In the genomic region with DNA sequence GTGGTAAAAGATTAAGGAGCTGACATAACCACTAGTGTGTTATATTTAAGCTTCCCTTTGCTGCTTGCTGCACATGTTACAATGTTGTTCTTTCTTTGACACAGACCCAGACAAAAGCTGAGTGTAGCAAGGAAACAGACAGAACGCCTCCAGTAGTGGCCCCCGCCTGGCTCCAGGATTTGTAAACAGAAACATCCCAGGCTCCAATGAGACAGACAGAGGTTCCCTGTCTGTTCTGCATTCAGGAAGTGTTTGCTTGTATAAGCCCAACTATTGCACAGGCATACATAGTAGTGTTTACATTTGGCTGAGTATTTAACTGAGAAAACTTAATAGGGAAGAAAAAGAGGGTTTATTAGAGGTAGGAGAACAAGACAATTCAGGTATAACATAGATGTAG, we compare ENCODE assay signal across 8 cellular contexts.
DNase-seq lines count a peak whose midpoint lies in the region; TF ChIP-seq lines count a peak whose summit lies in the region.

No MANE protein-coding gene starts in this region.

- H3K27ac Mint-ChIP-seq in activated naive CD4-positive, alpha-beta T cell treated with anti-CD3 and anti-CD28 coated beads for 36 hours = no peak overlapping the region

- DNase-seq in NCI-H2081 (lab: John Stamatoyannopoulos, UW) (peak; percentile 37 to 71), NCI-H2081 treated with DMSO at 0.1 percent for 48 hours (lab: John Stamatoyannopoulos, UW) (no peak), hypothalamus (lab: John Stamatoyannopoulos, UW) (peak in 30 of 51 donors; percentile 2 to 70 (median 23)), testis (peak; percentile 90), NCI-H187 treated with DMSO at 0.1 percent for 48 hours (lab: John Stamatoyannopoulos, UW) (no peak), NOMO-1 treated with DMSO at 0.1 percent for 48 hours (lab: John Stamatoyannopoulos, UW; ENCODE audit: unreplicated experiment) (no peak)
- no peak for DNase-seq in activated naive CD4-positive, alpha-beta T cell treated with anti-CD3 and anti-CD28 coated beads for 36 hours

- H3K9me3 Mint-ChIP-seq in activated naive CD4-positive, alpha-beta T cell treated with anti-CD3 and anti-CD28 coated beads for 36 hours = no peaks in the 10 kb centered on the region

- H3K36me3 Mint-ChIP-seq in activated naive CD4-positive, alpha-beta T cell treated with anti-CD3 and anti-CD28 coated beads for 36 hours (ENCODE audit: low read depth) = no peaks in the 10 kb centered on the region

- no peaks in the 10 kb centered on the region for H3K9me3 ChIP-seq in testis

- no peaks in the 10 kb centered on the region for H3K27me3 Mint-ChIP-seq in activated naive CD4-positive, alpha-beta T cell treated with anti-CD3 and anti-CD28 coated beads for 36 hours (ENCODE audit: low read depth)

- peaks cover 13% of the 10 kb centered on the region for H3K4me1 ChIP-seq in testis

- H3K27ac ChIP-seq in VCaP (peak overlapping the region; percentile 82), testis (peak overlapping the region in 1 of 2 donors; percentile 8)

- intact Hi-C loops in testis (cut with DNase I; ENCODE audit: low total_unique reads) = no loop called here
- intact Hi-C loops in activated naive CD4-positive, alpha-beta T cell treated with anti-CD3 and anti-CD28 coated beads for 36 hours (cut with micrococcal nuclease) = no loop called here

- no peaks in the 10 kb centered on the region for H3K36me3 ChIP-seq in testis (ENCODE audit: low read depth, missing control alignments)

- H3K4me3 ChIP-seq in testis = no peak overlapping the region

- WGBS in testis, 2 donors = 29 to 37% methylated on average over 2 of the region's 2 CpGs

- H3K27me3 ChIP-seq in testis = no peaks in the 10 kb centered on the region

- no peak for TF ChIP-seq POLR2A in testis (IDR thresholded peaks at IDR 0.05)

- TF ChIP-seq CTCF in VCaP (conservative IDR thresholded peaks at IDR 0.05) (no peak), testis (IDR thresholded peaks at IDR 0.05) (no peak)

- CTCF ChIA-PET in activated naive CD4-positive, alpha-beta T cell treated with anti-CD3 and anti-CD28 coated beads for 36 hours (lab: Charles Lee) = no interaction called here

- no peaks in the 10 kb centered on the region for H3K4me1 Mint-ChIP-seq in activated naive CD4-positive, alpha-beta T cell treated with anti-CD3 and anti-CD28 coated beads for 36 hours (ENCODE audit: low read depth)

- H3K4me3 Mint-ChIP-seq in activated naive CD4-positive, alpha-beta T cell treated with anti-CD3 and anti-CD28 coated beads for 36 hours = no peak overlapping the region

Comparison
In these comparisons a context has a peak if more than half of its experiments do, and no peak if none do; other contexts are left out.
1. DNase-seq: peak in NCI-H2081 (2 of 2), hypothalamus (30 of 51) and testis (single experiment); none in NCI-H2081 treated with DMSO at 0.1 percent for 48 hours (single experiment), NCI-H187 treated with DMSO at 0.1 percent for 48 hours (single experiment), activated naive CD4-positive, alpha-beta T cell treated with anti-CD3 and anti-CD28 coated beads for 36 hours (single experiment) and NOMO-1 treated with DMSO at 0.1 percent for 48 hours (single experiment).